ENCODE assay signal across 1 cellular context in genomic region chr5:76729373-76730290, GRCh38.
TF ChIP-seq lines count a peak whose summit lies in the region.

No MANE protein-coding gene starts in this region.

TF ChIP-seq in GM12878, 131 proteins besides CTCF, POLR2A, EP300 and RAD21:
- TF ChIP-seq KLF5 (IDR thresholded peaks at IDR 0.05; ENCODE audit: partially characterized antibody) (peak; percentile 55), POLR2AphosphoS5 (IDR thresholded peaks at IDR 0.05; ENCODE audit: low read length) (no peak), ZNF217 (IDR thresholded peaks at IDR 0.05) (peak; percentile 84)
